ENCODE assay signal across 18 cellular contexts in genomic region chr6:10136636-10137035, GRCh38.
DNase-seq lines count a peak whose midpoint lies in the region; ATAC-seq and TF ChIP-seq lines count a peak whose summit lies in the region.
"Had no signal": no experiment of that assay in that cellular context is flagged by ENCODE, and none has a peak within 500 bp of the region (broad histone marks: within the 10 kb centered on the region; RNA-seq: fewer than 3 reads in every experiment).

No MANE protein-coding gene starts in this region.

- H3K4me3 ChIP-seq in RWPE2 (ENCODE audit: severe bottlenecking) = no peak overlapping the region
- H3K4me3 ChIP-seq: BLaER1 treated with 17β-estradiol and CSF1 and Interleukin-3, amounts not matched to agents 10 nM and 100 nM; GM12878 had no signal

- peak; percentile 32 for DNase-seq in NCI-H69 (lab: John Stamatoyannopoulos, UW)
- peak; percentile 72 for DNase-seq in RWPE2 (ENCODE audit: low spot score)
- peak; percentile 96 for DNase-seq in epithelial cell of prostate (ENCODE audit: low read depth, low spot score)
- DNase-seq in stimulated activated CD4-positive, alpha-beta T cell treated with anti-CD3 and anti-CD28 coated beads, Interleukin-4, amount 100 ng/mL, for 24 hours = no peak
- DNase-seq in GM13976 (ENCODE audit: low spot score) = no peak
- DNase-seq in NCI-H2227 (lab: John Stamatoyannopoulos, UW; ENCODE audit: unreplicated experiment) = no peak
- DNase-seq: Calu3; CD8-positive, alpha-beta T cell; DMS53; DND-41; EL; GOT3; H7; HFFc6 had no signal

- peak; percentile 95 for ATAC-seq in RWPE2 (ENCODE audit: low read depth)
- ATAC-seq: CD8-positive, alpha-beta T cell; GM12878; HCT116; HepG2 had no signal

- in situ Hi-C loops in GM13976 (cut with MboI; ENCODE audit: low sequenced_read_pairs, unreplicated experiment) = no loop called here

- peak overlapping the region; percentile 88 for H3K27ac ChIP-seq in RWPE2 (ENCODE audit: poor library complexity, severe bottlenecking)
- peak overlapping the region; percentile 78 for H3K27ac ChIP-seq in epithelial cell of prostate
- H3K27ac ChIP-seq: BLaER1 treated with 17β-estradiol and CSF1 and Interleukin-3, amounts not matched to agents 10 nM and 100 nM had no signal

- H3K9me3 ChIP-seq in RWPE2 (ENCODE audit: severe bottlenecking) = peaks cover 10% of the 10 kb centered on the region
- H3K9me3 ChIP-seq: BLaER1 treated with 17β-estradiol and CSF1 and Interleukin-3, amounts not matched to agents 10 nM and 100 nM had no signal

- TF ChIP-seq CTCF in RWPE2 (IDR thresholded peaks at IDR 0.05; ENCODE audit: poor library complexity, severe bottlenecking) (no peak), GM13976 (IDR thresholded peaks at IDR 0.05; ENCODE audit: borderline replicate concordance, control extremely low read depth, extremely low read depth, insufficient read depth, missing control alignments) (no peak)

- no peaks in the 10 kb centered on the region for H3K27me3 ChIP-seq in RWPE2 (ENCODE audit: insufficient read depth, poor library complexity, severe bottlenecking)
- H3K27me3 ChIP-seq: BLaER1 treated with 17β-estradiol and CSF1 and Interleukin-3, amounts not matched to agents 10 nM and 100 nM had no signal

- peaks cover 47% of the 10 kb centered on the region for H3K4me1 ChIP-seq in RWPE2 (ENCODE audit: insufficient read depth, poor library complexity, severe bottlenecking)

- no peaks in the 10 kb centered on the region for H3K36me3 ChIP-seq in RWPE2 (ENCODE audit: low read depth)
- H3K36me3 ChIP-seq: BLaER1 treated with 17β-estradiol and CSF1 and Interleukin-3, amounts not matched to agents 10 nM and 100 nM had no signal

Comparison
In these comparisons a context has a peak if more than half of its experiments do, and no peak if none do; other contexts are left out.
1. DNase-seq: peak in NCI-H69 (single experiment), RWPE2 (single experiment) and epithelial cell of prostate (single experiment); none in stimulated activated CD4-positive, alpha-beta T cell treated with anti-CD3 and anti-CD28 coated beads, Interleukin-4, amount 100 ng/mL, for 24 hours (single experiment), GM13976 (single experiment) and NCI-H2227 (single experiment).